In genomic region chr13:95865080-95865597, GRCh38 we compare ENCODE assay signal across 20 cellular contexts.
"Had no signal": no experiment of that assay in that cellular context is flagged by ENCODE, and none has a peak within 500 bp of the region (broad histone marks: within the 10 kb centered on the region; RNA-seq: fewer than 3 reads in every experiment).

No MANE protein-coding gene starts in this region.

- H3K36me3 ChIP-seq: lower lobe of right lung, neutrophil, thyroid gland had no signal

- H3K36me3 Mint-ChIP-seq: memory B cell; naive B cell; stimulated activated effector memory CD8-positive, alpha-beta T cell treated with anti-CD3 and anti-CD28 coated beads, Interleukin-12 subunit alpha, Interleukin-12 subunit beta, amount 100 ng/mL, for 72 hours had no signal

- H3K27me3 Mint-ChIP-seq: dendritic cell treated with granulocyte-macrophage colony-stimulating factor and Interleukin-4, amounts not matched to agents 40 ng/mL and 50 ng/mL, for 4 days; memory B cell; naive B cell; type B pancreatic cell had no signal

- H3K27me3 ChIP-seq: gastroesophageal sphincter, neutrophil, right atrium auricular region, suprapubic skin, thyroid gland had no signal

- H3K9me3 Mint-ChIP-seq: dendritic cell treated with granulocyte-macrophage colony-stimulating factor and Interleukin-4, amounts not matched to agents 40 ng/mL and 50 ng/mL, for 4 days; effector memory CD8-positive, alpha-beta T cell; memory B cell; naive B cell; stimulated activated effector memory CD8-positive, alpha-beta T cell treated with anti-CD3 and anti-CD28 coated beads, Interleukin-12 subunit alpha, Interleukin-12 subunit beta, amount 100 ng/mL, for 72 hours; type B pancreatic cell had no signal

- H3K9me3 ChIP-seq: gastroesophageal sphincter, left ventricle myocardium inferior, lower lobe of right lung, neutrophil, right atrium auricular region, suprapubic skin, thyroid gland had no signal

- H3K4me1 ChIP-seq: gastroesophageal sphincter, left ventricle myocardium inferior, lower lobe of right lung, right atrium auricular region, suprapubic skin, thyroid gland had no signal

- H3K4me3 ChIP-seq: gastroesophageal sphincter, left ventricle myocardium inferior, lower lobe of right lung, right atrium auricular region, smooth muscle cell, suprapubic skin, thyroid gland had no signal

- H3K27ac Mint-ChIP-seq: dendritic cell treated with granulocyte-macrophage colony-stimulating factor and Interleukin-4, amounts not matched to agents 40 ng/mL and 50 ng/mL, for 4 days; effector memory CD8-positive, alpha-beta T cell; memory B cell; naive B cell; stimulated activated effector memory CD8-positive, alpha-beta T cell treated with anti-CD3 and anti-CD28 coated beads, Interleukin-12 subunit alpha, Interleukin-12 subunit beta, amount 100 ng/mL, for 72 hours; type B pancreatic cell had no signal

- H3K4me1 Mint-ChIP-seq: memory B cell; naive B cell; stimulated activated effector memory CD8-positive, alpha-beta T cell treated with anti-CD3 and anti-CD28 coated beads, Interleukin-12 subunit alpha, Interleukin-12 subunit beta, amount 100 ng/mL, for 72 hours had no signal

- DNase-seq: effector memory CD8-positive, alpha-beta T cell; glutamatergic neuron; islet precursor cell; left ventricle myocardium inferior; lower lobe of right lung; naive B cell; posterior cingulate gyrus; stimulated activated CD4-positive, alpha-beta T cell treated with anti-CD3 and anti-CD28 coated beads, Interleukin-4, amount 100 ng/mL, for 1 hour; stimulated activated CD8-positive, alpha-beta memory T cell treated with anti-CD3 and anti-CD28 coated beads, Interleukin-4, amount 100 ng/mL, for 48 hours; stimulated activated naive CD8-positive, alpha-beta T cell treated with anti-CD3 and anti-CD28 coated beads, Interleukin-15, Interleukin-2, amounts not matched to agents 100 U/mL and 50 U/mL, for 24 hours; thyroid gland had no signal

- H3K4me3 Mint-ChIP-seq: dendritic cell treated with granulocyte-macrophage colony-stimulating factor and Interleukin-4, amounts not matched to agents 40 ng/mL and 50 ng/mL, for 4 days; effector memory CD8-positive, alpha-beta T cell; memory B cell; naive B cell; stimulated activated effector memory CD8-positive, alpha-beta T cell treated with anti-CD3 and anti-CD28 coated beads, Interleukin-12 subunit alpha, Interleukin-12 subunit beta, amount 100 ng/mL, for 72 hours; type B pancreatic cell had no signal

- H3K27ac ChIP-seq: gastroesophageal sphincter, left ventricle myocardium inferior, lower lobe of right lung, neutrophil, right atrium auricular region, suprapubic skin, thyroid gland had no signal
